Comparison of ENCODE assay signal across 8 cellular contexts in the genomic region with DNA sequence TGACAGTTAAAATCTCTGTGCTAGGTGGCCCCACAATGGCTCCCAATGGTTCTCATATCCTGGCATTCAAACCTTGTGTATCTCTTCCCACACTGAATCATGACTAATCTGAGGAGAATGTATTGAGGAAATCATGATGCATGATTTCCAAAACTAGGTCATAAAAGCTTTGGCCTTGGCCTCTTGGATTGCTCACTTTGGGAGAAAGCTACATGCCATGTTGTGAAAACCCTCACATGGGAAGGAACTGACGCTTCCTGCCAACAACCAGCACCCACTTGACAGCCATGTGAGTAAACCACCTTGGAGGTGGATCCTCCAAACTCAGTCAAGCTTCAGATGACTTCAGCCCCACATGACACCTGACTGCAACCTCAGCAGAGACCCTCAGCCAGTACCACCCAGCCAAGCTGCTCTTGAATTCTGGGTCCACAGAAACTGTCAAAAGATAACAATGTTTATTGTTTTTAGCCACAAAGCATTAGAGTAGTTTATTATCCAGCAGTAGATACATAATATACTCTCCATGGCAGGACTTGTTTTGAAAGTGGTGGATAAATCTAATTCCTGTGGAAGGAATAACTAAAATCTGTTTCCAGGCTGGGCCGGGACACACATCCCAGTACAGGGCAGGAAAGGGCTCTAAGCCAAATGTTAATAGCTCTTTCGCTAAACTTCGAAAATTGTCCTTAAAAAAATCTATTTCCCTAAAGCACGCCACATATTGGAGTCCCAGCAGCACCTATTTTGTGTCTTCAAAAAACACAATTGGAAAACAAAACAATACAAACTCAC. TPM values are rescaled to one million over a fixed set of nuclear protein-coding genes. Genes with fewer than 3 reads are reported as not detected.
DNase-seq lines count a peak whose midpoint lies in the region; ATAC-seq and TF ChIP-seq lines count a peak whose summit lies in the region.

No MANE protein-coding gene starts in this region.

- peak overlapping the region; percentile 82 for H3K27ac ChIP-seq in GM23248
- H3K27ac ChIP-seq in sigmoid colon: peak overlapping the region in 2 of 4 donors; percentile 78 to 79

- no peaks in the 10 kb centered on the region for H3K79me2 ChIP-seq in GM23248 (ENCODE audit: insufficient read depth)

- H3K4me3 ChIP-seq in GM23248: peak overlapping the region; percentile 69
- no peak overlapping the region for H3K4me3 ChIP-seq in fibroblast of the aortic adventitia (ENCODE audit: low read depth, low read length)
- H3K4me3 ChIP-seq in retinal pigment epithelial cell (ENCODE audit: low read length): peak overlapping the region; percentile 91
- H3K4me3 ChIP-seq in sigmoid colon: peak overlapping the region in 1 of 4 donors; percentile 65

- in situ Hi-C loops in GM23248 (cut with MboI): no loop called here

- no peaks in the 10 kb centered on the region for H4K20me1 ChIP-seq in GM23248 (ENCODE audit: insufficient read depth)

- H3K9ac ChIP-seq in GM23248: peak overlapping the region; percentile 63

- H3K36me3 ChIP-seq in GM23248 (ENCODE audit: low read depth) (no peaks in the 10 kb centered on the region), sigmoid colon (no peaks in the 10 kb centered on the region)

- peak overlapping the region; percentile 83 for H3K4me2 ChIP-seq in GM23248 (ENCODE audit: unreplicated experiment)

- peak; percentile 98 for DNase-seq in GM23248
- peak; percentile 97 for DNase-seq in fibroblast of the aortic adventitia (ENCODE audit: low read depth)
- DNase-seq in retinal pigment epithelial cell (ENCODE audit: low read depth): peak; percentile 77
- DNase-seq in DMS153 treated with DMSO at 0.1 percent for 48 hours (lab: John Stamatoyannopoulos, UW; ENCODE audit: unreplicated experiment): no peak
- no peak for DNase-seq in mesenteric fat pad (ENCODE audit: low spot score)
- DNase-seq in sigmoid colon: no peak
- DNase-seq in NCI-H1092 treated with DMSO at 0.1 percent for 48 hours (lab: John Stamatoyannopoulos, UW): no peak

- H3K9me2 ChIP-seq in GM23248 (ENCODE audit: insufficient read depth): no peaks in the 10 kb centered on the region

- peak overlapping the region; percentile 81; the same call in 1 of the 2 replicates for H2AFZ ChIP-seq in GM23248

- no peak for TF ChIP-seq CTCF in fibroblast of the aortic adventitia (IDR thresholded peaks at IDR 0.05; ENCODE audit: insufficient read depth, low read length)
- TF ChIP-seq CTCF in retinal pigment epithelial cell (conservative IDR thresholded peaks at IDR 0.05; ENCODE audit: low read depth, low read length): no peak
- no peak for TF ChIP-seq CTCF in sigmoid colon (IDR thresholded peaks at IDR 0.05)

- TF ChIP-seq EP300 in sigmoid colon (IDR thresholded peaks at IDR 0.05): no peak

- no peak for TF ChIP-seq POLR2A in sigmoid colon (IDR thresholded peaks at IDR 0.05)

- WGBS in GM23248 (ENCODE audit: low coverage in 1 of 2, low lambda C conversion rate in 2 of 2, missing lambda C conversion rate in 2 of 2), 2 experiments: 39 to 46% methylated on average over 5 of the region's 5 CpGs
- WGBS in sigmoid colon, 2 donors: 44 to 67% methylated on average over 5 of the region's 5 CpGs

- no peaks in the 10 kb centered on the region for H3K27me3 ChIP-seq in GM23248 (replicated peaks; ENCODE audit: insufficient read depth)
- no peaks in the 10 kb centered on the region for H3K27me3 ChIP-seq in sigmoid colon

- ATAC-seq in SK-N-SH treated with all-trans-retinoic acid at 6 μM for 48 hours: peak; percentile 40

- H3K4me1 ChIP-seq in GM23248 (ENCODE audit: insufficient read depth): peaks cover 16% of the 10 kb centered on the region
- H3K4me1 ChIP-seq in sigmoid colon: peaks cover 0 to 12% (median 4%) of the 10 kb centered on the region in 4 donors

- H3F3A ChIP-seq in GM23248 (ENCODE audit: insufficient read depth): peaks cover 13% of the 10 kb centered on the region

- intact Hi-C loops in sigmoid colon (cut with DNase I): loop anchor here (5.0 kb wide), 1 partner anchor 53 kb away; no protein-coding TSS in a partner anchor

- H3K9me3 ChIP-seq in GM23248 (ENCODE audit: low read depth) (no peaks in the 10 kb centered on the region), sigmoid colon (no peaks in the 10 kb centered on the region)

TF ChIP-seq in SK-N-SH treated with all-trans-retinoic acid at 6 μM for 48 hours, 23 proteins besides CTCF, POLR2A, EP300 and RAD21:
- no peak for TF ChIP-seq ESRRG (CRISPR knock-in tag; IDR thresholded peaks at IDR 0.05)
- TF ChIP-seq, protein P1, sequence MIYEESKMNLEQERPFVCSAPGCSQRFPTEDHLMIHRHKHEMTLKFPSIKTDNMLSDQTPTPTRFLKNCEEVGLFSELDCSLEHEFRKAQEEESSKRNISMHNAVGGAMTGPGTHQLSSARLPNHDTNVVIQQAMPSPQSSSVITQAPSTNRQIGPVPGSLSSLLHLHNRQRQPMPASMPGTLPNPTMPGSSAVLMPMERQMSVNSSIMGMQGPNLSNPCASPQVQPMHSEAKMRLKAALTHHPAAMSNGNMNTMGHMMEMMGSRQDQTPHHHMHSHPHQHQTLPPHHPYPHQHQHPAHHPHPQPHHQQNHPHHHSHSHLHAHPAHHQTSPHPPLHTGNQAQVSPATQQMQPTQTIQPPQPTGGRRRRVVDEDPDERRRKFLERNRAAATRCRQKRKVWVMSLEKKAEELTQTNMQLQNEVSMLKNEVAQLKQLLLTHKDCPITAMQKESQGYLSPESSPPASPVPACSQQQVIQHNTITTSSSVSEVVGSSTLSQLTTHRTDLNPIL (CRISPR knock-in tag; IDR thresholded peaks at IDR 0.05; ENCODE audit: low read depth): no peak
- peak; percentile 24; the same call in 1 of the 2 replicates for TF ChIP-seq ISL1 (CRISPR knock-in tag; IDR thresholded peaks at IDR 0.05)
- no peak for TF ChIP-seq ARNTL (CRISPR knock-in tag; IDR thresholded peaks at IDR 0.05; ENCODE audit: borderline replicate concordance, low read depth)
- TF ChIP-seq, protein P2, sequence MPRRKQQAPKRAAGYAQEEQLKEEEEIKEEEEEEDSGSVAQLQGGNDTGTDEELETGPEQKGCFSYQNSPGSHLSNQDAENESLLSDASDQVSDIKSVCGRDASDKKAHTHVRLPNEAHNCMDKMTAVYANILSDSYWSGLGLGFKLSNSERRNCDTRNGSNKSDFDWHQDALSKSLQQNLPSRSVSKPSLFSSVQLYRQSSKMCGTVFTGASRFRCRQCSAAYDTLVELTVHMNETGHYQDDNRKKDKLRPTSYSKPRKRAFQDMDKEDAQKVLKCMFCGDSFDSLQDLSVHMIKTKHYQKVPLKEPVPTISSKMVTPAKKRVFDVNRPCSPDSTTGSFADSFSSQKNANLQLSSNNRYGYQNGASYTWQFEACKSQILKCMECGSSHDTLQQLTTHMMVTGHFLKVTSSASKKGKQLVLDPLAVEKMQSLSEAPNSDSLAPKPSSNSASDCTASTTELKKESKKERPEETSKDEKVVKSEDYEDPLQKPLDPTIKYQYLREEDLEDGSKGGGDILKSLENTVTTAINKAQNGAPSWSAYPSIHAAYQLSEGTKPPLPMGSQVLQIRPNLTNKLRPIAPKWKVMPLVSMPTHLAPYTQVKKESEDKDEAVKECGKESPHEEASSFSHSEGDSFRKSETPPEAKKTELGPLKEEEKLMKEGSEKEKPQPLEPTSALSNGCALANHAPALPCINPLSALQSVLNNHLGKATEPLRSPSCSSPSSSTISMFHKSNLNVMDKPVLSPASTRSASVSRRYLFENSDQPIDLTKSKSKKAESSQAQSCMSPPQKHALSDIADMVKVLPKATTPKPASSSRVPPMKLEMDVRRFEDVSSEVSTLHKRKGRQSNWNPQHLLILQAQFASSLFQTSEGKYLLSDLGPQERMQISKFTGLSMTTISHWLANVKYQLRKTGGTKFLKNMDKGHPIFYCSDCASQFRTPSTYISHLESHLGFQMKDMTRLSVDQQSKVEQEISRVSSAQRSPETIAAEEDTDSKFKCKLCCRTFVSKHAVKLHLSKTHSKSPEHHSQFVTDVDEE (CRISPR knock-in tag; IDR thresholded peaks at IDR 0.05): no peak

RNA-seq across cellular contexts. Expression of a gene that starts 1.0 kb away (rescaled TPM):
- 0.32 and 0.63 TPM in 2 replicates for total RNA-seq in GM23248 (2014; rRNA removed; shearing (Covaris generic))
- polyA plus RNA-seq in GM23248 (2016; fragmentation: Nextera tagmentation; extraction: Ambion mirVana) (0.42 and 0.86 TPM in 2 replicates), sigmoid colon (1 to 10 TPM; 1.8 to 2.1 (median 2.0) TPM)
- total RNA-seq in fibroblast of the aortic adventitia (ENCODE audit: low replicate concordance) (0.65 and 0.99 TPM in 2 replicates), mesenteric fat pad (2.7 TPM), sigmoid colon (1 to 10 TPM; 1.4 to 7.3 (median 4.1) TPM)

RNA-seq across cellular contexts. Expression of a gene that starts 19.9 kb away (rescaled TPM):
- total RNA-seq in GM23248 (2014; rRNA removed; shearing (Covaris generic)): 9.6 and 13.4 TPM in 2 replicates
- polyA plus RNA-seq in GM23248 (2016; fragmentation: Nextera tagmentation; extraction: Ambion mirVana): 7.0 and 7.9 TPM in 2 replicates
- 13.0 and 21.8 TPM in 2 replicates for total RNA-seq in fibroblast of the aortic adventitia (ENCODE audit: low replicate concordance)
- total RNA-seq in mesenteric fat pad: 18.8 TPM
- total RNA-seq in sigmoid colon: 10 to 100 TPM; 13.2 to 19.9 (median 17.2) TPM
- 10 to 100 TPM in 1 of 3 donors, 1 to 10 TPM in 2; 4.6 to 10.9 (median 4.8) TPM for polyA plus RNA-seq in sigmoid colon

RNA-seq across cellular contexts. Expression of a gene that starts 27.9 kb away (rescaled TPM):
- total RNA-seq in GM23248 (2014; rRNA removed; shearing (Covaris generic)): 3.2 and 4.4 TPM in 2 replicates
- polyA plus RNA-seq in GM23248 (2016; fragmentation: Nextera tagmentation; extraction: Ambion mirVana) (2.0 and 2.3 TPM in 2 replicates), sigmoid colon (1 to 10 TPM; 1.2 to 2.6 (median 1.6) TPM)
- total RNA-seq in fibroblast of the aortic adventitia (ENCODE audit: low replicate concordance) (2.7 and 7.1 TPM in 2 replicates), mesenteric fat pad (3.6 TPM), sigmoid colon (1 to 10 TPM; 3.4 to 5.1 (median 4.5) TPM)

RNA-seq across cellular contexts. Expression of a gene that starts 47.7 kb away (rescaled TPM):
- total RNA-seq in GM23248 (2014; rRNA removed; shearing (Covaris generic)): 148 and 220 TPM in 2 replicates
- 431 and 456 TPM in 2 replicates for polyA plus RNA-seq in GM23248 (2016; fragmentation: Nextera tagmentation; extraction: Ambion mirVana)
- total RNA-seq in fibroblast of the aortic adventitia (ENCODE audit: low replicate concordance): 102 and 722 TPM in 2 replicates
- 1,394 TPM for total RNA-seq in mesenteric fat pad
- total RNA-seq in sigmoid colon: 100 to 1,000 TPM; 447 to 619 (median 549) TPM
- 1,000 to 10,000 TPM; 1,034 to 1,712 (median 1,302) TPM for polyA plus RNA-seq in sigmoid colon

Comparison
In these comparisons a context has a peak if more than half of its experiments do, and no peak if none do; other contexts are left out.
1. DNase-seq: peak in GM23248 (single experiment), fibroblast of the aortic adventitia (single experiment) and retinal pigment epithelial cell (single experiment); none in DMS153 treated with DMSO at 0.1 percent for 48 hours (single experiment), mesenteric fat pad (single experiment), sigmoid colon (single experiment) and NCI-H1092 treated with DMSO at 0.1 percent for 48 hours (single experiment).